In genomic region chr6:43846556-43846955, GRCh38 we compare ENCODE assay signal across 15 cellular contexts.
"Had no signal": no experiment of that assay in that cellular context is flagged by ENCODE, and none has a peak within 500 bp of the region (broad histone marks: within the 10 kb centered on the region; RNA-seq: fewer than 3 reads in every experiment).

No MANE protein-coding gene starts in this region.

- DNase-seq: activated CD4-positive, CD25-positive, alpha-beta regulatory T cell; activated naive CD4-positive, alpha-beta T cell treated with anti-CD3 and anti-CD28 coated beads, Interleukin-2, amount 50 U/mL, for 16 hours; activated T-cell treated with anti-CD3 and anti-CD28 coated beads, Interleukin-2, amount 50 U/mL, for 1 hour; adrenal gland; foreskin melanocyte; head of caudate nucleus; left ventricle myocardium superior; mesendoderm; ovary; stimulated activated CD4-positive, alpha-beta T cell treated with anti-CD3 and anti-CD28 coated beads, Interleukin-4, amount 100 ng/mL, for 4 hours; stimulated activated naive CD8-positive, alpha-beta T cell treated with anti-CD3 and anti-CD28 coated beads, Interleukin-15, amount 100 ng/mL, for 72 hours; T-helper 2 cell; testis had no signal

- H3K9me3 ChIP-seq: adrenal gland, breast epithelium, esophagus muscularis mucosa, ovary, testis had no signal

- H3K36me3 ChIP-seq: adrenal gland, breast epithelium, esophagus muscularis mucosa, ovary had no signal

- ATAC-seq: left ventricle myocardium superior; stimulated activated naive CD8-positive, alpha-beta T cell treated with anti-CD3 and anti-CD28 coated beads, Interleukin-15, amount 100 ng/mL, for 72 hours had no signal

- H3K27me3 ChIP-seq: adrenal gland, breast epithelium, esophagus muscularis mucosa, ovary, testis had no signal

- H3K4me3 ChIP-seq: adrenal gland, breast epithelium, esophagus muscularis mucosa, ovary, testis had no signal

- H3K27ac ChIP-seq: adrenal gland, breast epithelium, esophagus muscularis mucosa, ovary, testis had no signal

- H3K4me1 ChIP-seq: breast epithelium, esophagus muscularis mucosa, testis had no signal
